Comparison of ENCODE assay signal across 15 cellular contexts in the genomic region with DNA sequence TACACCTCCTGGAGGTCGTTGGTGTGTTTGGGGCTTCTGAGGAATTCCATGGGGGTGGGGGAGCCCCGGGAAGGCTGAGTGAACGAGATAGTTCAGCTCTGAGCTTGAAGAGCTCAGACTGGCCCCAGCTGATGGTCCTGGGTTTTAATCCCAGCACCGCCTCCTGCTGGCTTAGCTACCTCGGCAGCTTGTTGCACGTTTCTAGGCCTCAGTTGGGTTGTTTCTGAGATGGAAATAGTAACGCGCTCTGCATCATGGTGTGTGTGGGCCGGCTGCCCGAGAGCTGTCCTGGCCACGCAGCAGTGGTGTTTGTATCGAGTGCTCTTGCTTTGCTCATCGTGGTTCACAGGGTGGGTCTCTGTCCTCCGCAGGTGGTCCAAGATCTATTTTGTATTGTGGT. TPM values are rescaled to one million over a fixed set of nuclear protein-coding genes. Genes with fewer than 3 reads are reported as not detected.
DNase-seq lines count a peak whose midpoint lies in the region; ATAC-seq, FAIRE-seq and TF ChIP-seq lines count a peak whose summit lies in the region.
"Had no signal": no experiment of that assay in that cellular context is flagged by ENCODE, and none has a peak within 500 bp of the region (broad histone marks: within the 10 kb centered on the region; RNA-seq: fewer than 3 reads in every experiment).

No MANE protein-coding gene starts in this region.

- TF ChIP-seq EP300 in GM12878 (IDR thresholded peaks at IDR 0.05; ENCODE audit: borderline replicate concordance in 1 of 2, control insufficient read depth in 1 of 2, low read depth in 2 of 2, low read length in 2 of 2) = no peak

- POLR2A ChIA-PET in GM12878 (lab: Charles Lee) = no interaction called here

- H3K4me1 ChIP-seq in GM12878 (ENCODE audit: control insufficient read depth, insufficient read depth, low read length) = no peaks in the 10 kb centered on the region
- peaks cover 46% of the 10 kb centered on the region for H3K4me1 ChIP-seq in stomach smooth muscle (ENCODE audit: control insufficient read depth, insufficient read depth, low read length)
- H3K4me1 ChIP-seq: Peyer's patch, thyroid gland had no signal

- CTCF ChIA-PET in GM12878 (lab: Yijun Ruan, JAX) = no interaction called here

- BruUV-seq in GM12878 (replicated peaks; lab: Mats Ljungman, UMichigan) = no TSS peak

- TF ChIP-seq RAD21 in GM12878 (IDR thresholded peaks at IDR 0.05; ENCODE audit: insufficient read depth, low read depth, low read length) = 0 out of 2 replicates have a peak, but pooled peaks have one; percentile 6

- H3K36me3 ChIP-seq in GM12878 (ENCODE audit: control insufficient read depth in 2 of 2, insufficient read depth in 2 of 2, low read length in 1 of 2) (peaks cover 3 to 4% of the 10 kb centered on the region in 2 experiments; a peak in 3 of 4 replicates), stomach smooth muscle (ENCODE audit: control insufficient read depth in 2 of 2, insufficient read depth in 2 of 2, low read length in 2 of 2) (peaks cover 35 to 52% of the 10 kb centered on the region in 2 donors)
- H3K36me3 ChIP-seq: thyroid gland had no signal

- no peak overlapping the region for H3K27ac ChIP-seq in GM12878 (ENCODE audit: control insufficient read depth, insufficient read depth)
- peak overlapping the region; percentile 89 for H3K27ac ChIP-seq in stomach smooth muscle (ENCODE audit: low read length)

- TF ChIP-seq POLR2A in GM12878 (IDR thresholded peaks at IDR 0.05; ENCODE audit: low read depth, low read length) = no peak

- H3K9ac ChIP-seq in GM12878 (ENCODE audit: control insufficient read depth, insufficient read depth, low read length) (no peak overlapping the region), stomach smooth muscle (ENCODE audit: low read length in 2 of 2) (peak overlapping the region; percentile 60 to 62)

- TF ChIP-seq CTCF in HFF-Myc (IDR thresholded peaks at IDR 0.05; ENCODE audit: low read depth, low read length, missing control alignments) = peak; percentile 18
- no peak for TF ChIP-seq CTCF in GM12878 (IDR thresholded peaks at IDR 0.05 in 2 of 3, conservative IDR thresholded peaks at IDR 0.05 in 1 of 3; ENCODE audit: control insufficient read depth in 2 of 3, extremely low read depth in 1 of 3, insufficient read depth in 1 of 3, low read depth in 3 of 3, low read length in 3 of 3)

- ATAC-seq in GM12878 (no peak), HG03097 (IDR thresholded peaks at IDR 0.05; ENCODE audit: low FRiP score, unreplicated experiment) (no peak), HG03460 (IDR thresholded peaks at IDR 0.05; ENCODE audit: unreplicated experiment) (no peak)

- no peak overlapping the region for H3K4me3 ChIP-seq in HFF-Myc (replicated peaks; ENCODE audit: low read depth, low read length)
- no peak overlapping the region for H3K4me3 ChIP-seq in GM12878
- no peak overlapping the region for H3K4me3 ChIP-seq in stomach smooth muscle (ENCODE audit: low read length in 2 of 2)
- H3K4me3 ChIP-seq: Peyer's patch, thyroid gland had no signal

- H3K27me3 ChIP-seq in GM12878 (replicated peaks in 1 of 2; ENCODE audit: control insufficient read depth in 2 of 2, insufficient read depth in 2 of 2, low read length in 1 of 2) (no peaks in the 10 kb centered on the region), stomach smooth muscle (ENCODE audit: control insufficient read depth in 1 of 2, insufficient read depth in 2 of 2, low read length in 2 of 2) (no peaks in the 10 kb centered on the region)
- H3K27me3 ChIP-seq: Peyer's patch, thyroid gland had no signal

- DNase-seq in HFF-Myc (ENCODE audit: extremely low read depth, low read depth) (no peak), GM12878 (ENCODE audit: low read depth, low spot score) (no peak), iPS-NIHi7 (ENCODE audit: extremely low spot score) (peak; percentile 25), NCI-H1930 (lab: John Stamatoyannopoulos, UW) (no peak)
- DNase-seq in activated effector memory CD4-positive, alpha-beta T cell treated with Interleukin-2 at 50 U/mL for 16 hours = no peak
- DNase-seq: activated CD4-positive, alpha-beta T cell treated with anti-CD3 and anti-CD28 coated beads, Interleukin-2, amount 50 U/mL, for 48 hours; activated effector memory CD4-positive, alpha-beta T cell treated with anti-CD3 and anti-CD28 coated beads, Interleukin-2, amount 50 U/mL, for 16 hours; central memory CD4-positive, alpha-beta T cell; NCI-H1048; NCI-H2227 treated with DMSO at 0.1 percent for 48 hours; Peyer's patch; thyroid gland had no signal

- no peak for FAIRE-seq in GM12878 (lab: Jason Lieb, UNC)

- no peak overlapping the region for H2AFZ ChIP-seq in GM12878 (ENCODE audit: control insufficient read depth, low read depth, low read length)

- SMC1A ChIA-PET in GM12878 (lab: Charles Lee; ENCODE audit: uncharacterized antibody, unreplicated experiment) = no interaction called here

- intact Hi-C loops in GM12878 (cut with micrococcal nuclease; ENCODE audit: unreplicated experiment) = loop anchor here (5.0 kb wide), 1 partner anchor 139 kb away; no protein-coding TSS in a partner anchor

- H3K79me2 ChIP-seq in GM12878 (ENCODE audit: control insufficient read depth, insufficient read depth, low read length) = no peaks in the 10 kb centered on the region

- H3K9me3 ChIP-seq in GM12878 (replicated peaks; ENCODE audit: control insufficient read depth, insufficient read depth, low read length) (no peaks in the 10 kb centered on the region), stomach smooth muscle (ENCODE audit: control insufficient read depth in 2 of 2, low read length in 2 of 2) (no peaks in the 10 kb centered on the region)
- H3K9me3 ChIP-seq: Peyer's patch, thyroid gland had no signal

- 72% methylated on average over 14 of the region's 14 CpGs for WGBS in GM12878 (ENCODE audit: insufficient coverage, insufficient replicate concordance, low lambda C conversion rate, missing lambda C conversion rate)

- no peak overlapping the region for H3K4me2 ChIP-seq in GM12878 (ENCODE audit: control insufficient read depth, insufficient read depth)

- no peaks in the 10 kb centered on the region for H4K20me1 ChIP-seq in GM12878 (ENCODE audit: control insufficient read depth, insufficient read depth)

- RAD21 ChIA-PET in GM12878 (lab: Charles Lee; ENCODE audit: unreplicated experiment) = no interaction called here

- in situ Hi-C loops in GM12878 (cut with MboI) = loop anchor here (10.0 kb wide), 1 partner anchor 451 kb away; no protein-coding TSS in a partner anchor

TF ChIP-seq in GM12878, 131 proteins besides CTCF, POLR2A, EP300 and RAD21 (continues in another document):
- TF ChIP-seq NFIC (IDR thresholded peaks at IDR 0.05; ENCODE audit: low read depth, low read length) = no peak
- no peak for TF ChIP-seq RCOR1 (conservative IDR thresholded peaks at IDR 0.05; ENCODE audit: low read depth, low read length)
- TF ChIP-seq PAX8 (IDR thresholded peaks at IDR 0.05) = no peak
- TF ChIP-seq, protein P1, sequence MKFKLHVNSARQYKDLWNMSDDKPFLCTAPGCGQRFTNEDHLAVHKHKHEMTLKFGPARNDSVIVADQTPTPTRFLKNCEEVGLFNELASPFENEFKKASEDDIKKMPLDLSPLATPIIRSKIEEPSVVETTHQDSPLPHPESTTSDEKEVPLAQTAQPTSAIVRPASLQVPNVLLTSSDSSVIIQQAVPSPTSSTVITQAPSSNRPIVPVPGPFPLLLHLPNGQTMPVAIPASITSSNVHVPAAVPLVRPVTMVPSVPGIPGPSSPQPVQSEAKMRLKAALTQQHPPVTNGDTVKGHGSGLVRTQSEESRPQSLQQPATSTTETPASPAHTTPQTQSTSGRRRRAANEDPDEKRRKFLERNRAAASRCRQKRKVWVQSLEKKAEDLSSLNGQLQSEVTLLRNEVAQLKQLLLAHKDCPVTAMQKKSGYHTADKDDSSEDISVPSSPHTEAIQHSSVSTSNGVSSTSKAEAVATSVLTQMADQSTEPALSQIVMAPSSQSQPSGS (IDR thresholded peaks at IDR 0.05; ENCODE audit: low read length) = no peak
- no peak for TF ChIP-seq ETV6 (conservative IDR thresholded peaks at IDR 0.05 in 1 of 2, IDR thresholded peaks at IDR 0.05 in 1 of 2; ENCODE audit: borderline replicate concordance in 1 of 2, low read depth in 1 of 2)
- TF ChIP-seq, protein P2, sequence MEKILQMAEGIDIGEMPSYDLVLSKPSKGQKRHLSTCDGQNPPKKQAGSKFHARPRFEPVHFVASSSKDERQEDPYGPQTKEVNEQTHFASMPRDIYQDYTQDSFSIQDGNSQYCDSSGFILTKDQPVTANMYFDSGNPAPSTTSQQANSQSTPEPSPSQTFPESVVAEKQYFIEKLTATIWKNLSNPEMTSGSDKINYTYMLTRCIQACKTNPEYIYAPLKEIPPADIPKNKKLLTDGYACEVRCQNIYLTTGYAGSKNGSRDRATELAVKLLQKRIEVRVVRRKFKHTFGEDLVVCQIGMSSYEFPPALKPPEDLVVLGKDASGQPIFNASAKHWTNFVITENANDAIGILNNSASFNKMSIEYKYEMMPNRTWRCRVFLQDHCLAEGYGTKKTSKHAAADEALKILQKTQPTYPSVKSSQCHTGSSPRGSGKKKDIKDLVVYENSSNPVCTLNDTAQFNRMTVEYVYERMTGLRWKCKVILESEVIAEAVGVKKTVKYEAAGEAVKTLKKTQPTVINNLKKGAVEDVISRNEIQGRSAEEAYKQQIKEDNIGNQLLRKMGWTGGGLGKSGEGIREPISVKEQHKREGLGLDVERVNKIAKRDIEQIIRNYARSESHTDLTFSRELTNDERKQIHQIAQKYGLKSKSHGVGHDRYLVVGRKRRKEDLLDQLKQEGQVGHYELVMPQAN (conservative IDR thresholded peaks at IDR 0.05) = no peak
- no peak for TF ChIP-seq SIN3A (IDR thresholded peaks at IDR 0.05; ENCODE audit: low read depth, low read length)
- no peak for TF ChIP-seq PML (IDR thresholded peaks at IDR 0.05; ENCODE audit: low read length)
- TF ChIP-seq MYB (IDR thresholded peaks at IDR 0.05; ENCODE audit: borderline replicate concordance, low read depth, low read length) = no peak

RNA-seq across cellular contexts. Expression of a gene that starts 37.4 kb away (rescaled TPM):
- 108 and 127 TPM in 2 replicates for total RNA-seq in GM12878 (2013; cell fraction: nucleolus; rRNA removed)
- total RNA-seq in GM12878 (2014; rRNA removed) (8.2 and 10.4 TPM in 2 replicates), GM12878 (2014; rRNA removed; fragmentation: Illumina TruSeq; extraction: Trizol) (5.7 and 6.5 TPM in 2 replicates), GM12878 (2021) (16.3 and 18.4 TPM in 2 replicates)
- polyA plus RNA-seq in GM12878 (2011; ENCODE audit: low read depth) = 6.3 TPM
- polyA plus RNA-seq in GM12878 (2011; rRNA removed) (11.9 and 18.3 TPM in 2 replicates), GM12878 (2014; fragmentation: Illumina TruSeq; extraction: Trizol) (6.2 and 8.3 TPM in 2 replicates), GM12878 (2014; fragmentation: Nextera tagmentation; extraction: Ambion mirVana) (1 to 10 TPM; 1.7 to 2.4 TPM), GM12878 (2014; rRNA removed) (13.5 and 16.2 TPM in 2 replicates), GM12878 (2016; fragmentation: Nextera tagmentation; extraction: Ambion mirVana) (1 to 10 TPM; 7.9 to 8.5 TPM)
- 15.3 and 17.0 TPM in 2 replicates for polyA plus RNA-seq in GM12878 (2011; cell fraction: cytosol; rRNA removed)
- polyA plus RNA-seq in GM12878 (2011; cell fraction: nucleus; rRNA removed) = 127 and 138 TPM in 2 replicates
- polyA plus RNA-seq in GM12878 (2012) = 10.9 and 14.3 TPM in 2 replicates
- 13.0 and 19.8 TPM in 2 replicates for polyA minus RNA-seq in GM12878 (2011; rRNA and poly(A)+ RNA removed)
- 4.8 and 6.2 TPM in 2 replicates for polyA minus RNA-seq in GM12878 (2011; cell fraction: cytosol; rRNA and poly(A)+ RNA removed)
- polyA minus RNA-seq in GM12878 (2011; cell fraction: nucleus; rRNA and poly(A)+ RNA removed) = 30.7 and 43.1 TPM in 2 replicates
